Comparison of ENCODE assay signal across 8 cellular contexts in the genomic region with DNA sequence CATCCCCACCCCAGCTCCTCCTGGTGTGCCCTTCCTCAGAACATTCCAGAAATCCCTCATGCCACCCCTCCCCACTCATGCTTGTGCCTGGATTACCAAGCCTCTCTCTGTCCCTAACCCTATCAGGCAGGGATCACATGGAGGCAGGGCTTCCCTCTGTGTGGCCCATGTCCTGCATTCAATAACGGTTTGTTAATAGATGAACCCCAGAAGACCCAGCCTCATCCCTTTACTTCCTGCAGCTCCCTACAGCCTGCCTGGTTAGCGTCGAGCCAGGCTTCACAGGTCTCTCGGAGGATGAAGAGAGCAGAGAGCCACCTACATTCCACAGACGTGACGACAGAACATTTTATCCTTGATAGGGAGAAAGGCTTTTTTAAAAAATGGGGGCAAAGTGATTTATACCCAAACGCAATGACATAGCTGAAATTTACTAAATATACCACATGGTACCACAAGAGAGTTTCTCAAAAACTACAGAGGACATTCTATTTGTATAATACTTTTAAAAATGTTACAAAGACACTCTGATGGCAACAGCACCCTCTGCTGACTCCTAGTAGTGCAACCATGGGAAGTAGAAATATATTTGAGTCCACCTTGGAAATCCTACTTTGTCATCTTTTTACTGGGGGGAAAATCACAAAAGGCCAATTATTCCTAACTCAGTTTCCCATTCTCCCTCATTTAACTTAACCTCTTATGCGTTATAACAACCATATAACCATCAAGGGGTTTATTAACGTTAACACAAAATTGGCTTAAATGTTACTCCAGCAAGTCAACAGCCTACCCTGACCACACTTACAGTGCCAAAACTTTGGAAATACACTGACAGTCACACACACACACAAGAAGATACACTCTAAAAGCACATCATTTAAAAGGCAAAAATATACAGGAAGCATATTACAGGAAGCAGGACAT. TPM values are rescaled to one million over a fixed set of nuclear protein-coding genes. Genes with fewer than 3 reads are reported as not detected.
DNase-seq lines count a peak whose midpoint lies in the region; ATAC-seq and TF ChIP-seq lines count a peak whose summit lies in the region.

No MANE protein-coding gene starts in this region.

- DNase-seq in stimulated activated CD4-positive, alpha-beta T cell treated with anti-CD3 and anti-CD28 coated beads, Interleukin-4, amount 100 ng/mL, for 24 hours = peak; percentile 16
- DNase-seq in stimulated activated CD4-positive, alpha-beta T cell treated with anti-CD3 and anti-CD28 coated beads, Interleukin-12 subunit alpha, Interleukin-12 subunit beta, amount 100 ng/mL, for 4 hours = no peak
- DNase-seq in LoVo (ENCODE audit: low spot score) (peak; percentile 2), adrenal gland (peak in 1 of 7 donors; percentile 4), iris pigment epithelial cell (ENCODE audit: low read depth) (peak; percentile 52)
- no peak for DNase-seq in activated effector memory CD4-positive, alpha-beta T cell treated with Interleukin-2 at 50 U/mL for 16 hours

- ATAC-seq in GM21786 (IDR thresholded peaks at IDR 0.05; ENCODE audit: unreplicated experiment) = no peak
- ATAC-seq in HG02678 (IDR thresholded peaks at IDR 0.05; ENCODE audit: unreplicated experiment) = no peak

- H3K4me1 ChIP-seq in adrenal gland (replicated peaks in 1 of 2) = no peaks in the 10 kb centered on the region

- H3K27me3 ChIP-seq in adrenal gland = no peaks in the 10 kb centered on the region

- H3K27ac ChIP-seq in adrenal gland = no peak overlapping the region

- TF ChIP-seq POLR2A in adrenal gland (IDR thresholded peaks at IDR 0.05) = no peak

- H3K9me3 ChIP-seq in adrenal gland (replicated peaks in 1 of 3) = no peaks in the 10 kb centered on the region

- 38 to 48% (median 41%) methylated on average over 9 of the region's 9 CpGs for WGBS in adrenal gland, 4 donors

- peak in 5 of 6 experiments; percentile 6 to 51 (median 42) for TF ChIP-seq CTCF in adrenal gland (IDR thresholded peaks at IDR 0.05)

- H3K4me3 ChIP-seq in adrenal gland = no peak overlapping the region

- intact Hi-C loops in adrenal gland (cut with DNase I) = no loop called here

- H3K36me3 ChIP-seq in adrenal gland (replicated peaks in 1 of 2) = no peaks in the 10 kb centered on the region

RNA-seq across cellular contexts. Expression of a gene that starts 30.7 kb away (rescaled TPM):
- 1 to 10 TPM in 7 of 8 donors, under 1 TPM in 1; 0.93 to 4.5 (median 2.0) TPM for total RNA-seq in adrenal gland
- polyA plus RNA-seq in adrenal gland = 1 to 10 TPM; 2.5 to 8.7 (median 5.7) TPM

RNA-seq across cellular contexts. Expression of a gene that starts 31.4 kb away (rescaled TPM):
- 10 to 100 TPM in 7 of 8 donors, 1 to 10 TPM in 1; 7.1 to 40.4 (median 34.2) TPM for total RNA-seq in adrenal gland
- 100 to 1,000 TPM in 1 of 3 donors, 10 to 100 TPM in 2; 17.7 to 102 (median 18.2) TPM for polyA plus RNA-seq in adrenal gland

Comparison
In these comparisons a context has a peak if more than half of its experiments do, and no peak if none do; other contexts are left out.
1. DNase-seq: peak in stimulated activated CD4-positive, alpha-beta T cell treated with anti-CD3 and anti-CD28 coated beads, Interleukin-4, amount 100 ng/mL, for 24 hours (single experiment), LoVo (single experiment) and iris pigment epithelial cell (single experiment); none in stimulated activated CD4-positive, alpha-beta T cell treated with anti-CD3 and anti-CD28 coated beads, Interleukin-12 subunit alpha, Interleukin-12 subunit beta, amount 100 ng/mL, for 4 hours (single experiment) and activated effector memory CD4-positive, alpha-beta T cell treated with Interleukin-2 at 50 U/mL for 16 hours (single experiment).